6 cellular contexts compared by ENCODE assay signal in genomic region chr17:75257228-75257627, GRCh38. TPM values are rescaled to one million over a fixed set of nuclear protein-coding genes. Genes with fewer than 3 reads are reported as not detected.
DNase-seq lines count a peak whose midpoint lies in the region; ATAC-seq, FAIRE-seq and TF ChIP-seq lines count a peak whose summit lies in the region.
"Not testable (repeated sequence)": the region's sequence is repeated elsewhere in the genome, so short reads cannot be mapped to it uniquely, and the experiment has no call there.

No MANE protein-coding gene starts in this region.

- H3K79me2 ChIP-seq in HepG2 (ENCODE audit: insufficient read depth, low read length) = peaks cover 53% of the 10 kb centered on the region

- FAIRE-seq in HepG2 (lab: Jason Lieb, UNC) = not testable (repeated sequence)

- not testable (repeated sequence) for H3K4me3 Mint-ChIP-seq in CD8-positive, alpha-beta T cell; activated CD4-positive, alpha-beta T cell treated with anti-CD3 and anti-CD28 coated beads for 36 hours; activated T-helper 17 cell treated with anti-CD3 and anti-CD28 coated beads, Interleukin-2, amount 50 U/mL, for 72 hours; activated naive CD8-positive, alpha-beta T cell treated with anti-CD3 and anti-CD28 coated beads, Interleukin-2, amount 50 U/mL, for 24 hours; stimulated activated effector memory CD8-positive, alpha-beta T cell treated with anti-CD3 and anti-CD28 coated beads, Interleukin-12 subunit alpha, Interleukin-12 subunit beta, amount 100 ng/mL, for 72 hours

- CTCF ChIA-PET in CD8-positive, alpha-beta T cell (lab: Charles Lee); activated CD4-positive, alpha-beta T cell treated with anti-CD3 and anti-CD28 coated beads for 36 hours (lab: Charles Lee); HepG2 (lab: Yijun Ruan, JAX; ENCODE audit: low intra/inter-chr PET ratio, low total read pairs): not testable (repeated sequence)

- in situ Hi-C loops in HepG2 (cut with HindIII; ENCODE audit: extremely low pct_ligation_motif_present, low pct_unique_long_range_greater_than_20kb) = not testable (repeated sequence)

- H3K4me1 Mint-ChIP-seq in CD8-positive, alpha-beta T cell (ENCODE audit: low read depth) = peaks cover 75% of the 10 kb centered on the region
- H3K4me1 Mint-ChIP-seq in activated CD4-positive, alpha-beta T cell treated with anti-CD3 and anti-CD28 coated beads for 36 hours = peaks cover 72% of the 10 kb centered on the region
- peaks cover 52% of the 10 kb centered on the region for H3K4me1 Mint-ChIP-seq in activated T-helper 17 cell treated with anti-CD3 and anti-CD28 coated beads, Interleukin-2, amount 50 U/mL, for 72 hours
- peaks cover 72% of the 10 kb centered on the region for H3K4me1 Mint-ChIP-seq in activated naive CD8-positive, alpha-beta T cell treated with anti-CD3 and anti-CD28 coated beads, Interleukin-2, amount 50 U/mL, for 24 hours
- peaks cover 74% of the 10 kb centered on the region for H3K4me1 Mint-ChIP-seq in stimulated activated effector memory CD8-positive, alpha-beta T cell treated with anti-CD3 and anti-CD28 coated beads, Interleukin-12 subunit alpha, Interleukin-12 subunit beta, amount 100 ng/mL, for 72 hours

- TF ChIP-seq POLR2A in HepG2 (IDR thresholded peaks at IDR 0.05; ENCODE audit: insufficient read depth in 1 of 2, low read depth in 2 of 2, low read length in 2 of 2) = not testable (repeated sequence)

- H3K4me1 ChIP-seq in CD8-positive, alpha-beta T cell (ENCODE audit: insufficient read depth, low read length) = peaks cover 20% of the 10 kb centered on the region
- peaks cover 32% of the 10 kb centered on the region for H3K4me1 ChIP-seq in HepG2 (ENCODE audit: insufficient read depth, low read length)

- H3K27ac Mint-ChIP-seq in CD8-positive, alpha-beta T cell = peak overlapping the region; percentile 72
- peak overlapping the region; percentile 45 for H3K27ac Mint-ChIP-seq in activated CD4-positive, alpha-beta T cell treated with anti-CD3 and anti-CD28 coated beads for 36 hours
- peak overlapping the region; percentile 77 for H3K27ac Mint-ChIP-seq in activated T-helper 17 cell treated with anti-CD3 and anti-CD28 coated beads, Interleukin-2, amount 50 U/mL, for 72 hours
- H3K27ac Mint-ChIP-seq in activated naive CD8-positive, alpha-beta T cell treated with anti-CD3 and anti-CD28 coated beads, Interleukin-2, amount 50 U/mL, for 24 hours = peak overlapping the region; percentile 30
- peak overlapping the region; percentile 65 for H3K27ac Mint-ChIP-seq in stimulated activated effector memory CD8-positive, alpha-beta T cell treated with anti-CD3 and anti-CD28 coated beads, Interleukin-12 subunit alpha, Interleukin-12 subunit beta, amount 100 ng/mL, for 72 hours

- peaks cover 26% of the 10 kb centered on the region for H3K36me3 Mint-ChIP-seq in CD8-positive, alpha-beta T cell
- H3K36me3 Mint-ChIP-seq in activated CD4-positive, alpha-beta T cell treated with anti-CD3 and anti-CD28 coated beads for 36 hours (ENCODE audit: low read depth) = peaks cover 15% of the 10 kb centered on the region
- peaks cover 37% of the 10 kb centered on the region for H3K36me3 Mint-ChIP-seq in activated T-helper 17 cell treated with anti-CD3 and anti-CD28 coated beads, Interleukin-2, amount 50 U/mL, for 72 hours (ENCODE audit: low read depth)
- peaks cover 15% of the 10 kb centered on the region for H3K36me3 Mint-ChIP-seq in activated naive CD8-positive, alpha-beta T cell treated with anti-CD3 and anti-CD28 coated beads, Interleukin-2, amount 50 U/mL, for 24 hours (ENCODE audit: low read depth)
- H3K36me3 Mint-ChIP-seq in stimulated activated effector memory CD8-positive, alpha-beta T cell treated with anti-CD3 and anti-CD28 coated beads, Interleukin-12 subunit alpha, Interleukin-12 subunit beta, amount 100 ng/mL, for 72 hours = peaks cover 32% of the 10 kb centered on the region

- TF ChIP-seq RAD21 in HepG2 (CRISPR knock-in tag; IDR thresholded peaks at IDR 0.05) = not testable (repeated sequence)

- not testable (repeated sequence) for H3K9ac ChIP-seq in HepG2 (ENCODE audit: insufficient read depth, low read depth, low read length)

- 34% methylated on average over 2 of the region's 2 CpGs for WGBS in HepG2 (ENCODE audit: low lambda C conversion rate)

- H4K20me1 ChIP-seq in HepG2 (ENCODE audit: insufficient read depth, low read length) = not testable (repeated sequence)

- H3K27me3 Mint-ChIP-seq in CD8-positive, alpha-beta T cell (ENCODE audit: low read depth); activated CD4-positive, alpha-beta T cell treated with anti-CD3 and anti-CD28 coated beads for 36 hours; activated T-helper 17 cell treated with anti-CD3 and anti-CD28 coated beads, Interleukin-2, amount 50 U/mL, for 72 hours; activated naive CD8-positive, alpha-beta T cell treated with anti-CD3 and anti-CD28 coated beads, Interleukin-2, amount 50 U/mL, for 24 hours: not testable (repeated sequence)

- TF ChIP-seq EP300 in HepG2 (IDR thresholded peaks at IDR 0.05; ENCODE audit: low read depth in 2 of 2, low read length in 2 of 2); HepG2 (CRISPR knock-in tag; IDR thresholded peaks at IDR 0.05; ENCODE audit: borderline replicate concordance): not testable (repeated sequence)

- H3K36me3 ChIP-seq in CD8-positive, alpha-beta T cell (ENCODE audit: insufficient read depth, low read length); HepG2 (replicated peaks in 1 of 2; ENCODE audit: control insufficient read depth in 1 of 2, insufficient read depth in 2 of 2, low read length in 2 of 2): not testable (repeated sequence)

- intact Hi-C loops in CD8-positive, alpha-beta T cell (cut with DNase I, micrococcal nuclease); activated CD4-positive, alpha-beta T cell treated with anti-CD3 and anti-CD28 coated beads for 36 hours (cut with DNase I, micrococcal nuclease); HepG2 (cut with micrococcal nuclease; ENCODE audit: unreplicated experiment): not testable (repeated sequence)

- H3K4me2 ChIP-seq in HepG2 (ENCODE audit: low read depth, low read length) = not testable (repeated sequence)

- H3K9me3 Mint-ChIP-seq in CD8-positive, alpha-beta T cell; activated CD4-positive, alpha-beta T cell treated with anti-CD3 and anti-CD28 coated beads for 36 hours (ENCODE audit: low read depth); activated T-helper 17 cell treated with anti-CD3 and anti-CD28 coated beads, Interleukin-2, amount 50 U/mL, for 72 hours; activated naive CD8-positive, alpha-beta T cell treated with anti-CD3 and anti-CD28 coated beads, Interleukin-2, amount 50 U/mL, for 24 hours; stimulated activated effector memory CD8-positive, alpha-beta T cell treated with anti-CD3 and anti-CD28 coated beads, Interleukin-12 subunit alpha, Interleukin-12 subunit beta, amount 100 ng/mL, for 72 hours: not testable (repeated sequence)

- POLR2A ChIA-PET in CD8-positive, alpha-beta T cell (lab: Charles Lee); activated CD4-positive, alpha-beta T cell treated with anti-CD3 and anti-CD28 coated beads for 36 hours (lab: Charles Lee); HepG2 (lab: Yijun Ruan, JAX): not testable (repeated sequence)

- H3K4me3 ChIP-seq in CD8-positive, alpha-beta T cell (ENCODE audit: low read depth, low read length); HepG2 (replicated peaks in 1 of 3; ENCODE audit: insufficient read depth in 1 of 3, low read depth in 2 of 3, low read length in 3 of 3): not testable (repeated sequence)

- H3K27me3 ChIP-seq in CD8-positive, alpha-beta T cell (ENCODE audit: insufficient read depth, low read length); HepG2 (ENCODE audit: control insufficient read depth in 1 of 2, insufficient read depth in 2 of 2, low read length in 2 of 2): not testable (repeated sequence)

- DNase-seq in CD8-positive, alpha-beta T cell; activated CD4-positive, alpha-beta T cell treated with anti-CD3 and anti-CD28 coated beads for 36 hours; activated naive CD8-positive, alpha-beta T cell treated with anti-CD3 and anti-CD28 coated beads, Interleukin-2, amount 50 U/mL, for 24 hours; HepG2 (ENCODE audit: low spot score); stimulated activated effector memory CD8-positive, alpha-beta T cell treated with anti-CD3 and anti-CD28 coated beads, Interleukin-12 subunit alpha, Interleukin-12 subunit beta, amount 100 ng/mL, for 72 hours (ENCODE audit: low spot score in 2 of 2): not testable (repeated sequence)

- ATAC-seq in CD8-positive, alpha-beta T cell; activated CD4-positive, alpha-beta T cell treated with anti-CD3 and anti-CD28 coated beads for 36 hours; activated T-helper 17 cell treated with anti-CD3 and anti-CD28 coated beads, Interleukin-2, amount 50 U/mL, for 72 hours (replicated peaks); activated naive CD8-positive, alpha-beta T cell treated with anti-CD3 and anti-CD28 coated beads, Interleukin-2, amount 50 U/mL, for 24 hours; HepG2; stimulated activated effector memory CD8-positive, alpha-beta T cell treated with anti-CD3 and anti-CD28 coated beads, Interleukin-12 subunit alpha, Interleukin-12 subunit beta, amount 100 ng/mL, for 72 hours: not testable (repeated sequence)

- TF ChIP-seq CTCF in CD8-positive, alpha-beta T cell (IDR thresholded peaks at IDR 0.05); HepG2 (CRISPR knock-in tag; IDR thresholded peaks at IDR 0.05): not testable (repeated sequence)

- BruUV-seq in HepG2 (replicated peaks; lab: Mats Ljungman, UMichigan) = not testable (repeated sequence)

- not testable (repeated sequence) for H3K27ac ChIP-seq in CD8-positive, alpha-beta T cell (ENCODE audit: low read depth, low read length); HepG2 (ENCODE audit: extremely low read length, insufficient read depth, low read length)

- H2AFZ ChIP-seq in HepG2 (ENCODE audit: low read length) = not testable (repeated sequence)

- not testable (repeated sequence) for H3K9me3 ChIP-seq in CD8-positive, alpha-beta T cell (ENCODE audit: low read length); HepG2 (ENCODE audit: low read length)

RNA-seq across cellular contexts. Expression of gene GGA3, which starts 4.2 kb away (rescaled TPM):
- total RNA-seq in CD8-positive, alpha-beta T cell = 100 to 1,000 TPM; 103 to 107 TPM
- 10 to 100 TPM; 72.9 to 76.7 TPM for total RNA-seq in activated CD4-positive, alpha-beta T cell treated with anti-CD3 and anti-CD28 coated beads for 36 hours
- total RNA-seq in activated T-helper 17 cell treated with anti-CD3 and anti-CD28 coated beads, Interleukin-2, amount 50 U/mL, for 72 hours = 10 to 100 TPM; 63.2 to 71.9 TPM
- total RNA-seq in HepG2 (2016; rRNA removed; fragmentation: Illumina TruSeq; extraction: Trizol) = 20.9 and 28.4 TPM in 2 replicates
- 27.6 and 36.0 TPM in 2 replicates for total RNA-seq in HepG2 (2016; cell fraction: cytosol; rRNA removed; fragmentation: Illumina TruSeq; extraction: Trizol; ENCODE audit: low read depth)
- 19.3 and 27.1 TPM in 2 replicates for total RNA-seq in HepG2 (2016; cell fraction: insoluble cytoplasmic fraction; rRNA removed; fragmentation: Illumina TruSeq; extraction: Trizol)
- 16.9 and 18.9 TPM in 2 replicates for total RNA-seq in HepG2 (2016; cell fraction: membrane; rRNA removed; fragmentation: Illumina TruSeq; extraction: Trizol)
- total RNA-seq in HepG2 (2016; cell fraction: nucleus; rRNA removed; fragmentation: Illumina TruSeq; extraction: Trizol) = 36.9 and 38.2 TPM in 2 replicates
- polyA plus RNA-seq in HepG2 (2011; rRNA removed) = 43.7 and 50.1 TPM in 2 replicates
- 13.5 and 14.0 TPM in 2 replicates for polyA plus RNA-seq in HepG2 (2011; cell fraction: cytosol; rRNA removed)
- polyA plus RNA-seq in HepG2 (2011; cell fraction: nucleus; rRNA removed) = 250 and 284 TPM in 2 replicates
- 35.6 and 46.6 TPM in 2 replicates for polyA plus RNA-seq in HepG2 (2012)
- polyA plus RNA-seq in HepG2 (2016; cell fraction: cytosol; fragmentation: Illumina TruSeq; extraction: Trizol; ENCODE audit: low read depth) = 2.6 and 2.9 TPM in 2 replicates
- 14.5 and 18.7 TPM in 2 replicates for polyA plus RNA-seq in HepG2 (2016; cell fraction: insoluble cytoplasmic fraction; fragmentation: Illumina TruSeq; extraction: Trizol; ENCODE audit: low read depth)
- 7.5 and 8.4 TPM in 2 replicates for polyA plus RNA-seq in HepG2 (2016; cell fraction: membrane; fragmentation: Illumina TruSeq; extraction: Trizol; ENCODE audit: low read depth)
- polyA plus RNA-seq in HepG2 (2016; cell fraction: nucleus; fragmentation: Illumina TruSeq; extraction: Trizol; ENCODE audit: insufficient read depth, low read depth) = 131 and 138 TPM in 2 replicates
- polyA minus RNA-seq in HepG2 (2011; rRNA and poly(A)+ RNA removed; ENCODE audit: low replicate concordance) = 45.8 and 47.5 TPM in 2 replicates
- 11.4 and 16.5 TPM in 2 replicates for polyA minus RNA-seq in HepG2 (2011; cell fraction: cytosol; rRNA and poly(A)+ RNA removed)
- polyA minus RNA-seq in HepG2 (2011; cell fraction: nucleus; rRNA and poly(A)+ RNA removed) = 60.0 and 81.4 TPM in 2 replicates

RNA-seq across cellular contexts. Expression of gene MRPS7, which starts 4.5 kb away (rescaled TPM):
- total RNA-seq in CD8-positive, alpha-beta T cell = 10 to 100 TPM; 42.0 to 43.9 TPM
- total RNA-seq in activated CD4-positive, alpha-beta T cell treated with anti-CD3 and anti-CD28 coated beads for 36 hours = 10 to 100 TPM; 51.4 to 63.8 TPM
- 10 to 100 TPM; 53.6 to 83.2 TPM for total RNA-seq in activated T-helper 17 cell treated with anti-CD3 and anti-CD28 coated beads, Interleukin-2, amount 50 U/mL, for 72 hours
- 162 and 184 TPM in 2 replicates for total RNA-seq in HepG2 (2016; rRNA removed; fragmentation: Illumina TruSeq; extraction: Trizol)
- 134 and 137 TPM in 2 replicates for total RNA-seq in HepG2 (2016; cell fraction: cytosol; rRNA removed; fragmentation: Illumina TruSeq; extraction: Trizol; ENCODE audit: low read depth)
- total RNA-seq in HepG2 (2016; cell fraction: insoluble cytoplasmic fraction; rRNA removed; fragmentation: Illumina TruSeq; extraction: Trizol) = 167 and 201 TPM in 2 replicates
- 80.5 and 88.4 TPM in 2 replicates for total RNA-seq in HepG2 (2016; cell fraction: membrane; rRNA removed; fragmentation: Illumina TruSeq; extraction: Trizol)
- 68.8 and 73.8 TPM in 2 replicates for total RNA-seq in HepG2 (2016; cell fraction: nucleus; rRNA removed; fragmentation: Illumina TruSeq; extraction: Trizol)
- polyA plus RNA-seq in HepG2 (2011; rRNA removed) = 94.2 and 97.0 TPM in 2 replicates
- 87.2 and 95.5 TPM in 2 replicates for polyA plus RNA-seq in HepG2 (2011; cell fraction: cytosol; rRNA removed)
- 63.3 and 73.0 TPM in 2 replicates for polyA plus RNA-seq in HepG2 (2011; cell fraction: nucleus; rRNA removed)
- 72.9 and 76.0 TPM in 2 replicates for polyA plus RNA-seq in HepG2 (2012)
- 45.6 and 49.3 TPM in 2 replicates for polyA plus RNA-seq in HepG2 (2016; cell fraction: cytosol; fragmentation: Illumina TruSeq; extraction: Trizol; ENCODE audit: low read depth)
- 166 and 186 TPM in 2 replicates for polyA plus RNA-seq in HepG2 (2016; cell fraction: insoluble cytoplasmic fraction; fragmentation: Illumina TruSeq; extraction: Trizol; ENCODE audit: low read depth)
- 55.3 and 55.7 TPM in 2 replicates for polyA plus RNA-seq in HepG2 (2016; cell fraction: membrane; fragmentation: Illumina TruSeq; extraction: Trizol; ENCODE audit: low read depth)
- polyA plus RNA-seq in HepG2 (2016; cell fraction: nucleus; fragmentation: Illumina TruSeq; extraction: Trizol; ENCODE audit: insufficient read depth, low read depth) = 89.9 and 111 TPM in 2 replicates
- polyA minus RNA-seq in HepG2 (2011; rRNA and poly(A)+ RNA removed; ENCODE audit: low replicate concordance) = 59.7 and 76.4 TPM in 2 replicates
- 39.8 and 44.1 TPM in 2 replicates for polyA minus RNA-seq in HepG2 (2011; cell fraction: cytosol; rRNA and poly(A)+ RNA removed)
- polyA minus RNA-seq in HepG2 (2011; cell fraction: nucleus; rRNA and poly(A)+ RNA removed) = 72.5 and 79.3 TPM in 2 replicates

RNA-seq across cellular contexts. Expression of gene MIF4GD, which starts 13.8 kb away (rescaled TPM):
- total RNA-seq in CD8-positive, alpha-beta T cell = 10 to 100 TPM; 30.9 to 32.7 TPM
- 10 to 100 TPM; 39.0 to 39.1 TPM for total RNA-seq in activated CD4-positive, alpha-beta T cell treated with anti-CD3 and anti-CD28 coated beads for 36 hours
- 10 to 100 TPM; 23.6 to 31.6 TPM for total RNA-seq in activated T-helper 17 cell treated with anti-CD3 and anti-CD28 coated beads, Interleukin-2, amount 50 U/mL, for 72 hours
- 12.4 and 14.0 TPM in 2 replicates for total RNA-seq in HepG2 (2016; rRNA removed; fragmentation: Illumina TruSeq; extraction: Trizol)
- 14.9 and 19.4 TPM in 2 replicates for total RNA-seq in HepG2 (2016; cell fraction: cytosol; rRNA removed; fragmentation: Illumina TruSeq; extraction: Trizol; ENCODE audit: low read depth)
- 12.4 and 12.8 TPM in 2 replicates for total RNA-seq in HepG2 (2016; cell fraction: insoluble cytoplasmic fraction; rRNA removed; fragmentation: Illumina TruSeq; extraction: Trizol)
- 20.2 and 27.4 TPM in 2 replicates for total RNA-seq in HepG2 (2016; cell fraction: membrane; rRNA removed; fragmentation: Illumina TruSeq; extraction: Trizol)
- total RNA-seq in HepG2 (2016; cell fraction: nucleus; rRNA removed; fragmentation: Illumina TruSeq; extraction: Trizol) = 7.5 and 8.5 TPM in 2 replicates
- polyA plus RNA-seq in HepG2 (2011; rRNA removed) = 28.0 and 28.5 TPM in 2 replicates
- polyA plus RNA-seq in HepG2 (2011; cell fraction: cytosol; rRNA removed) = 30.7 and 36.9 TPM in 2 replicates
- 22.5 and 28.6 TPM in 2 replicates for polyA plus RNA-seq in HepG2 (2011; cell fraction: nucleus; rRNA removed)
- 16.1 and 23.1 TPM in 2 replicates for polyA plus RNA-seq in HepG2 (2012)
- polyA plus RNA-seq in HepG2 (2016; cell fraction: cytosol; fragmentation: Illumina TruSeq; extraction: Trizol; ENCODE audit: low read depth) = 24.3 and 26.9 TPM in 2 replicates
- 14.3 and 16.3 TPM in 2 replicates for polyA plus RNA-seq in HepG2 (2016; cell fraction: insoluble cytoplasmic fraction; fragmentation: Illumina TruSeq; extraction: Trizol; ENCODE audit: low read depth)
- polyA plus RNA-seq in HepG2 (2016; cell fraction: membrane; fragmentation: Illumina TruSeq; extraction: Trizol; ENCODE audit: low read depth) = 22.6 and 27.4 TPM in 2 replicates
- polyA plus RNA-seq in HepG2 (2016; cell fraction: nucleus; fragmentation: Illumina TruSeq; extraction: Trizol; ENCODE audit: insufficient read depth, low read depth) = 16.3 and 18.0 TPM in 2 replicates
- polyA minus RNA-seq in HepG2 (2011; rRNA and poly(A)+ RNA removed; ENCODE audit: low replicate concordance) = 36.9 and 56.1 TPM in 2 replicates
- polyA minus RNA-seq in HepG2 (2011; cell fraction: cytosol; rRNA and poly(A)+ RNA removed) = 8.3 and 10.2 TPM in 2 replicates
- polyA minus RNA-seq in HepG2 (2011; cell fraction: nucleus; rRNA and poly(A)+ RNA removed) = 6.3 and 6.7 TPM in 2 replicates

RNA-seq across cellular contexts. Expression of gene SLC25A19, which starts 32.0 kb away (rescaled TPM):
- total RNA-seq in CD8-positive, alpha-beta T cell = 10 to 100 TPM; 14.4 to 14.8 TPM
- 10 to 100 TPM; 67.8 to 79.7 TPM for total RNA-seq in activated CD4-positive, alpha-beta T cell treated with anti-CD3 and anti-CD28 coated beads for 36 hours
- total RNA-seq in activated T-helper 17 cell treated with anti-CD3 and anti-CD28 coated beads, Interleukin-2, amount 50 U/mL, for 72 hours = 100 to 1,000 TPM in 1 of 2 donors, 10 to 100 TPM in 1; 97.4 to 113 TPM
- total RNA-seq in HepG2 (2016; rRNA removed; fragmentation: Illumina TruSeq; extraction: Trizol) = 41.4 and 42.2 TPM in 2 replicates
- total RNA-seq in HepG2 (2016; cell fraction: cytosol; rRNA removed; fragmentation: Illumina TruSeq; extraction: Trizol; ENCODE audit: low read depth) = 27.2 and 31.3 TPM in 2 replicates
- total RNA-seq in HepG2 (2016; cell fraction: insoluble cytoplasmic fraction; rRNA removed; fragmentation: Illumina TruSeq; extraction: Trizol) = 37.5 and 41.8 TPM in 2 replicates
- 45.2 and 53.1 TPM in 2 replicates for total RNA-seq in HepG2 (2016; cell fraction: membrane; rRNA removed; fragmentation: Illumina TruSeq; extraction: Trizol)
- 24.9 and 25.1 TPM in 2 replicates for total RNA-seq in HepG2 (2016; cell fraction: nucleus; rRNA removed; fragmentation: Illumina TruSeq; extraction: Trizol)
- 24.4 and 27.7 TPM in 2 replicates for polyA plus RNA-seq in HepG2 (2011; rRNA removed)
- polyA plus RNA-seq in HepG2 (2011; cell fraction: cytosol; rRNA removed) = 26.0 and 29.6 TPM in 2 replicates
- 33.6 and 35.5 TPM in 2 replicates for polyA plus RNA-seq in HepG2 (2011; cell fraction: nucleus; rRNA removed)
- polyA plus RNA-seq in HepG2 (2012) = 16.6 and 24.7 TPM in 2 replicates
- polyA plus RNA-seq in HepG2 (2016; cell fraction: cytosol; fragmentation: Illumina TruSeq; extraction: Trizol; ENCODE audit: low read depth) = 24.2 and 31.6 TPM in 2 replicates
- polyA plus RNA-seq in HepG2 (2016; cell fraction: insoluble cytoplasmic fraction; fragmentation: Illumina TruSeq; extraction: Trizol; ENCODE audit: low read depth) = 47.0 and 51.5 TPM in 2 replicates
- 34.4 and 46.3 TPM in 2 replicates for polyA plus RNA-seq in HepG2 (2016; cell fraction: membrane; fragmentation: Illumina TruSeq; extraction: Trizol; ENCODE audit: low read depth)
- 42.3 and 47.3 TPM in 2 replicates for polyA plus RNA-seq in HepG2 (2016; cell fraction: nucleus; fragmentation: Illumina TruSeq; extraction: Trizol; ENCODE audit: insufficient read depth, low read depth)
- polyA minus RNA-seq in HepG2 (2011; rRNA and poly(A)+ RNA removed; ENCODE audit: low replicate concordance) = 17.3 and 57.6 TPM in 2 replicates
- polyA minus RNA-seq in HepG2 (2011; cell fraction: cytosol; rRNA and poly(A)+ RNA removed) = 9.2 and 11.1 TPM in 2 replicates
- polyA minus RNA-seq in HepG2 (2011; cell fraction: nucleus; rRNA and poly(A)+ RNA removed) = 14.4 and 14.5 TPM in 2 replicates

RNA-seq across cellular contexts. Expression of gene NUP85, which starts 51.7 kb away (rescaled TPM):
- total RNA-seq in CD8-positive, alpha-beta T cell = 10 to 100 TPM; 57.4 to 65.3 TPM
- 100 to 1,000 TPM; 130 to 160 TPM for total RNA-seq in activated CD4-positive, alpha-beta T cell treated with anti-CD3 and anti-CD28 coated beads for 36 hours
- 100 to 1,000 TPM; 143 to 161 TPM for total RNA-seq in activated T-helper 17 cell treated with anti-CD3 and anti-CD28 coated beads, Interleukin-2, amount 50 U/mL, for 72 hours
- total RNA-seq in HepG2 (2016; rRNA removed; fragmentation: Illumina TruSeq; extraction: Trizol) = 122 and 124 TPM in 2 replicates
- total RNA-seq in HepG2 (2016; cell fraction: cytosol; rRNA removed; fragmentation: Illumina TruSeq; extraction: Trizol; ENCODE audit: low read depth) = 32.8 and 35.7 TPM in 2 replicates
- total RNA-seq in HepG2 (2016; cell fraction: insoluble cytoplasmic fraction; rRNA removed; fragmentation: Illumina TruSeq; extraction: Trizol) = 119 and 122 TPM in 2 replicates
- 28.2 and 37.8 TPM in 2 replicates for total RNA-seq in HepG2 (2016; cell fraction: membrane; rRNA removed; fragmentation: Illumina TruSeq; extraction: Trizol)
- 112 and 113 TPM in 2 replicates for total RNA-seq in HepG2 (2016; cell fraction: nucleus; rRNA removed; fragmentation: Illumina TruSeq; extraction: Trizol)
- polyA plus RNA-seq in HepG2 (2011; rRNA removed) = 79.4 and 89.1 TPM in 2 replicates
- polyA plus RNA-seq in HepG2 (2011; cell fraction: cytosol; rRNA removed) = 64.8 and 78.3 TPM in 2 replicates
- 303 and 416 TPM in 2 replicates for polyA plus RNA-seq in HepG2 (2011; cell fraction: nucleus; rRNA removed)
- polyA plus RNA-seq in HepG2 (2012) = 34.4 and 62.5 TPM in 2 replicates
- polyA plus RNA-seq in HepG2 (2016; cell fraction: cytosol; fragmentation: Illumina TruSeq; extraction: Trizol; ENCODE audit: low read depth) = 17.2 and 18.1 TPM in 2 replicates
- polyA plus RNA-seq in HepG2 (2016; cell fraction: insoluble cytoplasmic fraction; fragmentation: Illumina TruSeq; extraction: Trizol; ENCODE audit: low read depth) = 81.2 and 85.9 TPM in 2 replicates
- polyA plus RNA-seq in HepG2 (2016; cell fraction: membrane; fragmentation: Illumina TruSeq; extraction: Trizol; ENCODE audit: low read depth) = 16.9 and 17.7 TPM in 2 replicates
- 226 and 250 TPM in 2 replicates for polyA plus RNA-seq in HepG2 (2016; cell fraction: nucleus; fragmentation: Illumina TruSeq; extraction: Trizol; ENCODE audit: insufficient read depth, low read depth)
- polyA minus RNA-seq in HepG2 (2011; rRNA and poly(A)+ RNA removed; ENCODE audit: low replicate concordance) = 91.6 and 267 TPM in 2 replicates
- 23.6 and 24.5 TPM in 2 replicates for polyA minus RNA-seq in HepG2 (2011; cell fraction: cytosol; rRNA and poly(A)+ RNA removed)
- polyA minus RNA-seq in HepG2 (2011; cell fraction: nucleus; rRNA and poly(A)+ RNA removed) = 69.2 and 70.3 TPM in 2 replicates
